In genomic region chr7:116138202-116138801, GRCh38 we compare ENCODE assay signal across 8 cellular contexts.
DNase-seq lines count a peak whose midpoint lies in the region; ATAC-seq and TF ChIP-seq lines count a peak whose summit lies in the region.

No MANE protein-coding gene starts in this region.

- intact Hi-C loops in CD8-positive, alpha-beta T cell (cut with DNase I, micrococcal nuclease): loop anchor here in 1 of 2 experiments (1.0 kb wide), 2 partner anchors 98 to 450 kb away; no protein-coding TSS in a partner anchor
- intact Hi-C loops in prostate gland (cut with DNase I): no loop called here

- no peaks in the 10 kb centered on the region for H3K36me3 Mint-ChIP-seq in CD8-positive, alpha-beta T cell

- H3K4me3 ChIP-seq in CD8-positive, alpha-beta T cell (ENCODE audit: low read depth, low read length): no peak overlapping the region
- no peak overlapping the region for H3K4me3 ChIP-seq in prostate gland

- DNase-seq in CD8-positive, alpha-beta T cell: peak in 1 of 7 experiments; percentile 16
- peak; percentile 25 for DNase-seq in NCI-H146 (lab: John Stamatoyannopoulos, UW)
- peak; percentile 74 for DNase-seq in globus pallidus (ENCODE audit: low spot score)
- peak; percentile 10 for DNase-seq in prostate gland (ENCODE audit: low spot score)
- no peak for DNase-seq in stimulated activated CD4-positive, alpha-beta T cell treated with anti-CD3 and anti-CD28 coated beads, Interleukin-1b, Interleukin-23, amount 100 ng/mL, for 48 hours

- H3K27me3 ChIP-seq in CD8-positive, alpha-beta T cell (ENCODE audit: insufficient read depth, low read length): no peaks in the 10 kb centered on the region
- no peaks in the 10 kb centered on the region for H3K27me3 ChIP-seq in prostate gland (replicated peaks; ENCODE audit: insufficient read depth)

- peak; percentile 84 for TF ChIP-seq CTCF in CD8-positive, alpha-beta T cell (IDR thresholded peaks at IDR 0.05)
- peak; percentile 96 for TF ChIP-seq CTCF in VCaP (conservative IDR thresholded peaks at IDR 0.05)
- TF ChIP-seq CTCF in prostate gland (IDR thresholded peaks at IDR 0.05): peak in 3 of 4 experiments; percentile 54 to 80 (median 54)

- no peaks in the 10 kb centered on the region for H3K9me3 ChIP-seq in CD8-positive, alpha-beta T cell (ENCODE audit: low read length)
- no peaks in the 10 kb centered on the region for H3K9me3 ChIP-seq in prostate gland

- POLR2A ChIA-PET in CD8-positive, alpha-beta T cell (lab: Charles Lee): no interaction called here

- peak; percentile 82 for ATAC-seq in CD8-positive, alpha-beta T cell
- ATAC-seq in GM18517 (IDR thresholded peaks at IDR 0.05; ENCODE audit: unreplicated experiment): peak; percentile 97
- peak; percentile 94 for ATAC-seq in HG02885 (IDR thresholded peaks at IDR 0.05; ENCODE audit: poor library complexity, unreplicated experiment)

- H3K27ac ChIP-seq in CD8-positive, alpha-beta T cell (ENCODE audit: low read depth, low read length): no peak overlapping the region
- H3K27ac ChIP-seq in VCaP: no peak overlapping the region
- no peak overlapping the region for H3K27ac ChIP-seq in prostate gland

- peaks cover 2% of the 10 kb centered on the region for H3K27me3 Mint-ChIP-seq in CD8-positive, alpha-beta T cell (ENCODE audit: low read depth)

- H3K4me1 Mint-ChIP-seq in CD8-positive, alpha-beta T cell (ENCODE audit: low read depth): peaks cover 6% of the 10 kb centered on the region

- no peak for TF ChIP-seq POLR2A in prostate gland (IDR thresholded peaks at IDR 0.05)

- CTCF ChIA-PET in CD8-positive, alpha-beta T cell (lab: Charles Lee): interaction anchor here (0.6 to 1.2 kb wide), 5 partner anchors 13 to 94 kb away, joined by 3 to 4 read pairs (median 3); no protein-coding TSS in a partner anchor

- no peaks in the 10 kb centered on the region for H3K36me3 ChIP-seq in CD8-positive, alpha-beta T cell (ENCODE audit: insufficient read depth, low read length)
- H3K36me3 ChIP-seq in prostate gland: no peaks in the 10 kb centered on the region

- H3K27ac Mint-ChIP-seq in CD8-positive, alpha-beta T cell: no peak overlapping the region

- WGBS in prostate gland: 10% methylated on average over 2 of the region's 2 CpGs

- H3K4me1 ChIP-seq in CD8-positive, alpha-beta T cell (ENCODE audit: insufficient read depth, low read length): peaks cover 4% of the 10 kb centered on the region
- no peaks in the 10 kb centered on the region for H3K4me1 ChIP-seq in prostate gland (replicated peaks)

- H3K9me3 Mint-ChIP-seq in CD8-positive, alpha-beta T cell: no peaks in the 10 kb centered on the region

- H3K4me3 Mint-ChIP-seq in CD8-positive, alpha-beta T cell: no peak overlapping the region
